Comparison of ENCODE assay signal across 1 cellular context in the genomic region with DNA sequence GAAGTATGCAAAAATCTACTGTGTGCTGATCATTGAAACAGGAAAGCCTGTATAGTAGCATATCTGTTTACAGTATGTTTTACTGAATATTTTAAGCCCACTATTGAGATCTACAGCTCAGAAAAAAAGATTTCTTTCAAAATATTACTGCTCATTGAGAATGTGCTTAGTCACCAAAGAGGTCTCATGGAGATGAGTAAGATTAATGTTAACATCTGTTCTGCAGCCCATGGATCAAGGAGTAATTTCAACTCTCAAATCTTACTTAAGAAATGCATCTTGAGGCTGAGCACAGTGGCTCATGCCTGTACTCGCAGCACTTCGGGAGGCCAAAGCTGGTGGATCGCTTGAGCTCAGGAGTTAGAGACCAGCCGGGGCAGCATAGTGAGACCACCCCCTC.
TF ChIP-seq lines count a peak whose summit lies in the region.

No MANE protein-coding gene starts in this region.

TF ChIP-seq in SK-N-SH, 30 proteins besides CTCF, POLR2A, EP300 and RAD21:
- TF ChIP-seq TEAD4 (IDR thresholded peaks at IDR 0.05; ENCODE audit: borderline replicate concordance, insufficient read depth), result no peak
- no peak for TF ChIP-seq YY1 (IDR thresholded peaks at IDR 0.05; ENCODE audit: low read depth)
- no peak for TF ChIP-seq EZH2phosphoT487 (IDR thresholded peaks at IDR 0.05; ENCODE audit: borderline replicate concordance, low read depth)
- no peak for TF ChIP-seq FOXJ3 (CRISPR knock-in tag; IDR thresholded peaks at IDR 0.05)
- TF ChIP-seq, protein P1, sequence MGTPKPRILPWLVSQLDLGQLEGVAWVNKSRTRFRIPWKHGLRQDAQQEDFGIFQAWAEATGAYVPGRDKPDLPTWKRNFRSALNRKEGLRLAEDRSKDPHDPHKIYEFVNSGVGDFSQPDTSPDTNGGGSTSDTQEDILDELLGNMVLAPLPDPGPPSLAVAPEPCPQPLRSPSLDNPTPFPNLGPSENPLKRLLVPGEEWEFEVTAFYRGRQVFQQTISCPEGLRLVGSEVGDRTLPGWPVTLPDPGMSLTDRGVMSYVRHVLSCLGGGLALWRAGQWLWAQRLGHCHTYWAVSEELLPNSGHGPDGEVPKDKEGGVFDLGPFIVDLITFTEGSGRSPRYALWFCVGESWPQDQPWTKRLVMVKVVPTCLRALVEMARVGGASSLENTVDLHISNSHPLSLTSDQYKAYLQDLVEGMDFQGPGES (IDR thresholded peaks at IDR 0.05; ENCODE audit: low read depth, low read length), result no peak
- TF ChIP-seq FOSL2 (IDR thresholded peaks at IDR 0.05; ENCODE audit: borderline replicate concordance, low read depth), result no peak
- no peak for TF ChIP-seq RFX5 (IDR thresholded peaks at IDR 0.05; ENCODE audit: low read length)
- TF ChIP-seq TAF1 (IDR thresholded peaks at IDR 0.05; ENCODE audit: borderline replicate concordance, low read depth, low read length), result no peak
- TF ChIP-seq ELF1 (IDR thresholded peaks at IDR 0.05), result no peak
- TF ChIP-seq, protein P2, sequence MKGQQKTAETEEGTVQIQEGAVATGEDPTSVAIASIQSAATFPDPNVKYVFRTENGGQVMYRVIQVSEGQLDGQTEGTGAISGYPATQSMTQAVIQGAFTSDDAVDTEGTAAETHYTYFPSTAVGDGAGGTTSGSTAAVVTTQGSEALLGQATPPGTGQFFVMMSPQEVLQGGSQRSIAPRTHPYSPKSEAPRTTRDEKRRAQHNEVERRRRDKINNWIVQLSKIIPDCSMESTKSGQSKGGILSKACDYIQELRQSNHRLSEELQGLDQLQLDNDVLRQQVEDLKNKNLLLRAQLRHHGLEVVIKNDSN (IDR thresholded peaks at IDR 0.05; ENCODE audit: borderline replicate concordance, low read depth), result no peak
- TF ChIP-seq NFIC (IDR thresholded peaks at IDR 0.05; ENCODE audit: borderline replicate concordance), result no peak
